In the genomic region with DNA sequence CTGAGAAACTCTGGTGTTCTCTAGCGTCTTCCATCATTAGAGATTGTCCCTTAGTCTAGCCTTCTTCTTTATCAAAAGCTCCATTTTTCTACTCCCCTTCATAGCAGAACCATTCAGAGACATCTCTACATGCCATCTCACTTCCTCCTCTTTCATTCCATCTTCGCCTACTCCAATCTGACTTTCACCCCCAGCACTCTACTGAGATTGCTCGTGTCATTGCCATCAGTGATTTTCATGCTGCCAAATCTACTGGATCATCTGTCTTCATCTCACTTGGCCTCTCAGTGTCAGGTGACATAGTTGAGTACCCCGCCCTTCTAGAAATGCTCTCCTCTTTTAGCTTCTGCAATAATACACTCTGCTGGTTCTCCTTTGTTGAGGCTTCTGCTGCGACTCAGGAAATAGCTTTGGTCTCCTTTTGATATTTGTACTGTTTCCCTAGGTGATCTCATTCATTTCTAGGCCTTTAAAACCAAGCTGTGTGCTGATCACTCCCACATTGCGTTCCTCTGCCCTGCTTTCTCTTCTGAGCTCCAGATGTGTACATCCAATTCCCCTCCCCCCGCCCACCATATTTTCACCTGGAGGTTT, we compare ENCODE assay signal across 9 cellular contexts.
DNase-seq lines count a peak whose midpoint lies in the region; ATAC-seq lines count a peak whose summit lies in the region.
"Had no signal": no experiment of that assay in that cellular context is flagged by ENCODE, and none has a peak within 500 bp of the region (broad histone marks: within the 10 kb centered on the region; RNA-seq: fewer than 3 reads in every experiment).

No MANE protein-coding gene starts in this region.

- H3K27me3 ChIP-seq in mesenchymal stem cell (ENCODE audit: control insufficient read depth in 1 of 2, insufficient read depth in 1 of 2, low read length in 2 of 2): no peaks in the 10 kb centered on the region

- peak overlapping the region; percentile 47 for H2AK5ac ChIP-seq in mesenchymal stem cell (ENCODE audit: low read length, severe bottlenecking)

- no peaks in the 10 kb centered on the region for H3K9me3 ChIP-seq in mesenchymal stem cell (ENCODE audit: control insufficient read depth, low read length)

- no peak overlapping the region for H2BK12ac ChIP-seq in mesenchymal stem cell (ENCODE audit: low read length in 2 of 2)

- no peak overlapping the region for H4K8ac ChIP-seq in mesenchymal stem cell (ENCODE audit: low read length)

- H3K79me1 ChIP-seq in mesenchymal stem cell (replicated peaks; ENCODE audit: low read length, poor library complexity, severe bottlenecking): peaks cover 17% of the 10 kb centered on the region

- H3K4me1 ChIP-seq in mesenchymal stem cell (ENCODE audit: control insufficient read depth, insufficient read depth, low read depth, low read length): peaks cover 5% of the 10 kb centered on the region

- peak; percentile 78 for ATAC-seq in GM21576 (IDR thresholded peaks at IDR 0.05; ENCODE audit: unreplicated experiment)

- no peak overlapping the region for H2AFZ ChIP-seq in mesenchymal stem cell (ENCODE audit: low read depth, low read length)

- no peak overlapping the region for H3K14ac ChIP-seq in mesenchymal stem cell (ENCODE audit: low read length in 2 of 2)

- H3K9ac ChIP-seq in mesenchymal stem cell (ENCODE audit: low read length): no peak overlapping the region

- H4K91ac ChIP-seq in mesenchymal stem cell (ENCODE audit: low read length): no peak overlapping the region

- H2BK120ac ChIP-seq in mesenchymal stem cell (ENCODE audit: low read depth, low read length): no peak overlapping the region

- H2BK5ac ChIP-seq in mesenchymal stem cell (ENCODE audit: low read depth, low read length, poor library complexity, severe bottlenecking): no peak overlapping the region

- H2BK15ac ChIP-seq in mesenchymal stem cell (ENCODE audit: low read depth, poor library complexity, severe bottlenecking): no peak overlapping the region

- no peak overlapping the region for H3K27ac ChIP-seq in mesenchymal stem cell (ENCODE audit: low read length, poor library complexity, severe bottlenecking)

- no peak overlapping the region for H3K18ac ChIP-seq in mesenchymal stem cell (ENCODE audit: low read depth in 1 of 2, low read length in 2 of 2)

- DNase-seq in NOMO-1 treated with DMSO at 0.1 percent for 48 hours (lab: John Stamatoyannopoulos, UW; ENCODE audit: unreplicated experiment) (peak; percentile 10), NOMO-1 treated with dmso at 0.1 percent for 144 hours (lab: John Stamatoyannopoulos, UW; ENCODE audit: unreplicated experiment) (no peak), NCI-H226 (peak; percentile 76), mesenchymal stem cell (no peak), GM19238 (ENCODE audit: insufficient read length, low spot score) (no peak), activated T-cell treated with anti-CD3 and anti-CD28 coated beads for 4 hours (no peak), DMS79 treated with DMSO at 0.1 percent for 48 hours (lab: John Stamatoyannopoulos, UW) (no peak)
- DNase-seq: posterior cingulate gyrus had no signal

- no peak overlapping the region for H3K23ac ChIP-seq in mesenchymal stem cell (ENCODE audit: low read length in 2 of 2)

- no peak overlapping the region for H3K4ac ChIP-seq in mesenchymal stem cell (ENCODE audit: low read depth in 1 of 2, low read length in 2 of 2)

- peaks cover 6 to 15% of the 10 kb centered on the region in 2 experiments for H3K36me3 ChIP-seq in mesenchymal stem cell (ENCODE audit: control insufficient read depth in 1 of 2, insufficient read depth in 2 of 2, low read depth in 1 of 2, low read length in 2 of 2)

- WGBS in mesenchymal stem cell: 91% methylated on average over 6 of the region's 7 CpGs

- no peak overlapping the region for H3K4me2 ChIP-seq in mesenchymal stem cell (ENCODE audit: low read length, poor library complexity, severe bottlenecking)

- no peak overlapping the region for H3K4me3 ChIP-seq in mesenchymal stem cell (ENCODE audit: insufficient read depth in 1 of 2, low read depth in 1 of 2, low read length in 2 of 2)

Comparison
In these comparisons a context has a peak if more than half of its experiments do, and no peak if none do; other contexts are left out.
1. DNase-seq: peak in NOMO-1 treated with DMSO at 0.1 percent for 48 hours (single experiment) and NCI-H226 (single experiment); none in NOMO-1 treated with dmso at 0.1 percent for 144 hours (single experiment), mesenchymal stem cell (single experiment), GM19238 (single experiment), activated T-cell treated with anti-CD3 and anti-CD28 coated beads for 4 hours (single experiment) and DMS79 treated with DMSO at 0.1 percent for 48 hours (single experiment).